8 cellular contexts compared by ENCODE assay signal in genomic region chr1:205227584-205228006, GRCh38. TPM values are rescaled to one million over a fixed set of nuclear protein-coding genes. Genes with fewer than 3 reads are reported as not detected.
A peak's percentile ranks its signal among the peaks of the same experiment; 100 is the strongest.
DNase-seq lines count a peak whose midpoint lies in the region; ATAC-seq and TF ChIP-seq lines count a peak whose summit lies in the region.

A gene with protein sequence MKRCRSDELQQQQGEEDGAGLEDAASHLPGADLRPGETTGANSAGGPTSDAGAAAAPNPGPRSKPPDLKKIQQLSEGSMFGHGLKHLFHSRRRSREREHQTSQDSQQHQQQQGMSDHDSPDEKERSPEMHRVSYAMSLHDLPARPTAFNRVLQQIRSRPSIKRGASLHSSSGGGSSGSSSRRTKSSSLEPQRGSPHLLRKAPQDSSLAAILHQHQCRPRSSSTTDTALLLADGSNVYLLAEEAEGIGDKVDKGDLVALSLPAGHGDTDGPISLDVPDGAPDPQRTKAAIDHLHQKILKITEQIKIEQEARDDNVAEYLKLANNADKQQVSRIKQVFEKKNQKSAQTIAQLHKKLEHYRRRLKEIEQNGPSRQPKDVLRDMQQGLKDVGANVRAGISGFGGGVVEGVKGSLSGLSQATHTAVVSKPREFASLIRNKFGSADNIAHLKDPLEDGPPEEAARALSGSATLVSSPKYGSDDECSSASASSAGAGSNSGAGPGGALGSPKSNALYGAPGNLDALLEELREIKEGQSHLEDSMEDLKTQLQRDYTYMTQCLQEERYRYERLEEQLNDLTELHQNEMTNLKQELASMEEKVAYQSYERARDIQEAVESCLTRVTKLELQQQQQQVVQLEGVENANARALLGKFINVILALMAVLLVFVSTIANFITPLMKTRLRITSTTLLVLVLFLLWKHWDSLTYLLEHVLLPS (plus strand): TSS chr1:205227946. CDS start chr1:205228565, 619 bp downstream.

- no peaks in the 10 kb centered on the region for H3K9me3 Mint-ChIP-seq in T-helper 2 cell treated with Interferon-gamma antibody and Interleukin-4, amounts not matched to agents 5 μg/mL and 100 μg/mL, for 36 hours
- no peaks in the 10 kb centered on the region for H3K9me3 Mint-ChIP-seq in type B pancreatic cell

- H3K27ac ChIP-seq in angular gyrus (ENCODE audit: low read depth, low read length): peak within 1 kb of the TSS; percentile 94

- TF ChIP-seq CTCF in type B pancreatic cell (conservative IDR thresholded peaks at IDR 0.05): peak; percentile 5

- no peaks in the 10 kb centered on the region for H3K36me3 Mint-ChIP-seq in T-helper 2 cell treated with Interferon-gamma antibody and Interleukin-4, amounts not matched to agents 5 μg/mL and 100 μg/mL, for 36 hours (ENCODE audit: low read depth)
- H3K36me3 Mint-ChIP-seq in type B pancreatic cell: no peaks in the 10 kb centered on the region

- DNase-seq in DMS 273 treated with DMSO at 0.1 percent for 48 hours (lab: John Stamatoyannopoulos, UW) (peak; percentile 91), NCI-H187 treated with DMSO at 0.1 percent for 48 hours (lab: John Stamatoyannopoulos, UW) (peak; percentile 94), left ventricle myocardium superior (peak; percentile 93), posterior vena cava (ENCODE audit: low spot score) (peak; percentile 95), type B pancreatic cell (ENCODE audit: extremely low spot score, unreplicated experiment) (peak; percentile 93)
- DNase-seq in T-helper 2 cell treated with Interferon-gamma antibody and Interleukin-4, amounts not matched to agents 5 μg/mL and 100 μg/mL, for 36 hours (ENCODE audit: low spot score): peak; percentile 84

- H3K4me3 Mint-ChIP-seq in T-helper 2 cell treated with Interferon-gamma antibody and Interleukin-4, amounts not matched to agents 5 μg/mL and 100 μg/mL, for 36 hours: peak within 1 kb of the TSS; percentile 89
- H3K4me3 Mint-ChIP-seq in type B pancreatic cell: peak within 1 kb of the TSS; percentile 87

- intact Hi-C loops in left ventricle myocardium superior (cut with micrococcal nuclease): no loop called here
- intact Hi-C loops in posterior vena cava (cut with DNase I): no loop called here

- peaks cover 27% of the 10 kb centered on the region for H3K4me1 Mint-ChIP-seq in T-helper 2 cell treated with Interferon-gamma antibody and Interleukin-4, amounts not matched to agents 5 μg/mL and 100 μg/mL, for 36 hours (ENCODE audit: low read depth)
- peaks cover 33% of the 10 kb centered on the region for H3K4me1 Mint-ChIP-seq in type B pancreatic cell (ENCODE audit: unreplicated experiment)

- peaks cover 39% of the 10 kb centered on the region for H3K27me3 Mint-ChIP-seq in T-helper 2 cell treated with Interferon-gamma antibody and Interleukin-4, amounts not matched to agents 5 μg/mL and 100 μg/mL, for 36 hours (ENCODE audit: low read depth)
- H3K27me3 Mint-ChIP-seq in type B pancreatic cell: peaks cover 38% of the 10 kb centered on the region

- no peak within 1 kb of the TSS for H3K27ac Mint-ChIP-seq in T-helper 2 cell treated with Interferon-gamma antibody and Interleukin-4, amounts not matched to agents 5 μg/mL and 100 μg/mL, for 36 hours
- H3K27ac Mint-ChIP-seq in type B pancreatic cell: peak within 1 kb of the TSS; percentile 29

- ATAC-seq in HG02571 (IDR thresholded peaks at IDR 0.05; ENCODE audit: unreplicated experiment): peak; percentile 64
- peak; percentile 97 for ATAC-seq in left ventricle myocardium superior

RNA-seq across cellular contexts. Expression of the gene that starts here (rescaled TPM):
- total RNA-seq in left ventricle myocardium superior: 1.3 TPM
- 1 to 10 TPM; 4.1 to 4.6 TPM for total RNA-seq in posterior vena cava
- 3.0 and 6.2 TPM in 2 replicates for total RNA-seq in type B pancreatic cell (ENCODE audit: low replicate concordance)

Comparison
In these comparisons a context has a peak if more than half of its experiments do, and no peak if none do; other contexts are left out.
1. Peak in every context shown above with its lines: DNase-seq, ATAC-seq and H3K27ac ChIP-seq.